Comparison of ENCODE assay signal across 8 cellular contexts in the genomic region with DNA sequence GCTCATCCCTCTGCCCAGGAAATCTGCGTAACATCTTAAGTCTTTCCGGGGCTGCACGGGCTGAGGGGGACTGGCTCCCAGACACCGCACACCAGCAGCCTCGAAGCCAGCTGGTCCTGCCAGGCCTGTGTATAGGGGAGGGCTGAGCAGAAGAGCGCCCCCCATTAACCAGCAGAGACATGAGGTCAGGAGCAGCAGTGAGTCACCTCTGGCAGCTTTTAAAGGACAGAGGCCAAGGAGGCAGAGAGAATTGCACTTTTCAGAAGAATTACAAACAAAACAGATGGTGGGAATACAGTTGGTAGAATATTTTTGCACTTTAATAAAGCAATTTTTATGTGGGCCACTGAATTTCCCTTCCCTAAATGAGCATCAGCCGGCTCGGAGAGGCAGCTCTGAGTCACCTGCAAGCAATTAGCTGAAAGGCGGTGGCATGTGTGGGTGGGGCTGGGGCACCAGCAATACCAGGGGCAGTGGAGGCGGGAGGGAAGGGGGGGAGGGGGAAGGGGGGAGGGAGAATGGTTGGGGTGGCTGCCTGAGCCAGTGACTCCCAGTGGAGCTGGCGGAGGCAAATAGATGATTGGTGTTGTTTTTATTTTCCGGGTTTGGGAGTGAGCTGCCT. TPM values are rescaled to one million over a fixed set of nuclear protein-coding genes. Genes with fewer than 3 reads are reported as not detected.
DNase-seq lines count a peak whose midpoint lies in the region; ATAC-seq and TF ChIP-seq lines count a peak whose summit lies in the region.

No MANE protein-coding gene starts in this region.

- H2AFZ ChIP-seq in SK-N-SH (ENCODE audit: low read depth), result no peak overlapping the region

- H3K9me3 Mint-ChIP-seq in T-cell, result no peaks in the 10 kb centered on the region

- peak overlapping the region; percentile 73 for H3K9ac ChIP-seq in HUES6 (ENCODE audit: low read length)
- no peak overlapping the region; the same call in 1 of the 2 replicates for H3K9ac ChIP-seq in SK-N-SH

- CTCF ChIA-PET in SK-N-SH (lab: Yijun Ruan, JAX), result interaction anchor here (0.6 to 3.4 kb wide), 17 partner anchors 9 to 189 kb away, joined by 3 to 15 read pairs (median 5); no protein-coding TSS in a partner anchor
- CTCF ChIA-PET in T-cell (lab: Charles Lee), result interaction anchor here in 1 of 2 donors (0.7 kb wide), 1 partner anchor 751 kb away, joined by 3 read pairs; no protein-coding TSS in a partner anchor

- no peaks in the 10 kb centered on the region for H3K36me3 Mint-ChIP-seq in T-cell

- peaks cover 6% of the 10 kb centered on the region for H3F3A ChIP-seq in SK-N-SH (replicated peaks; ENCODE audit: insufficient read depth)

- H4K20me1 ChIP-seq in SK-N-SH (ENCODE audit: insufficient read depth), result no peaks in the 10 kb centered on the region

- H3K27me3 Mint-ChIP-seq in T-cell, result peaks cover 3 to 5% of the 10 kb centered on the region in 2 donors

- H3K4me1 Mint-ChIP-seq in T-cell, result no peaks in the 10 kb centered on the region

- TF ChIP-seq RAD21 in SK-N-SH (IDR thresholded peaks at IDR 0.05; ENCODE audit: low read length), result no peak

- WGBS in SK-N-SH (ENCODE audit: low lambda C conversion rate), result 16% methylated on average over 12 of the region's 12 CpGs

- H3K9me2 ChIP-seq in SK-N-SH, result no peaks in the 10 kb centered on the region

- no peaks in the 10 kb centered on the region for H3K27me3 ChIP-seq in HUES6 (ENCODE audit: control insufficient read depth, insufficient read depth, low read length)
- peaks cover 4% of the 10 kb centered on the region; the same call in 1 of the 2 replicates for H3K27me3 ChIP-seq in SK-N-SH (ENCODE audit: insufficient read depth)

- no peak overlapping the region for H3K4me3 Mint-ChIP-seq in T-cell

- H3K9me3 ChIP-seq in HUES6 (ENCODE audit: control insufficient read depth, insufficient read depth, low read depth, low read length) (no peaks in the 10 kb centered on the region), SK-N-SH (no peaks in the 10 kb centered on the region)

- no peaks in the 10 kb centered on the region for H3K36me3 ChIP-seq in HUES6 (ENCODE audit: control insufficient read depth, insufficient read depth, low read length)
- no peaks in the 10 kb centered on the region for H3K36me3 ChIP-seq in SK-N-SH (replicated peaks in 1 of 2; ENCODE audit: control insufficient read depth in 1 of 2, insufficient read depth in 2 of 2, low read length in 1 of 2)

- H3K4me2 ChIP-seq in SK-N-SH, result peak overlapping the region; percentile 44; the same call in 1 of the 2 replicates

- H3K4me3 ChIP-seq in HUES6 (ENCODE audit: low read depth, low read length), result no peak overlapping the region; the same call in 1 of the 2 replicates
- no peak overlapping the region for H3K4me3 ChIP-seq in SK-N-SH (ENCODE audit: low read depth in 2 of 2, low read length in 1 of 2)

- POLR2A ChIA-PET in SK-N-SH (lab: Yijun Ruan, JAX) (interaction anchor here (0.7 to 1.2 kb wide), 4 partner anchors 12 to 143 kb away, joined by 3 to 4 read pairs (median 3); no protein-coding TSS in a partner anchor), T-cell (lab: Charles Lee) (interaction anchor here in 1 of 2 donors (0.6 kb wide), 1 partner anchor 51 kb away, joined by 5 read pairs; no protein-coding TSS in a partner anchor)

- no peak; the same call in 1 of the 2 replicates for TF ChIP-seq CTCF in AG09319 (IDR thresholded peaks at IDR 0.05; ENCODE audit: low read depth, low read length)
- peak; percentile 41 for TF ChIP-seq CTCF in SK-N-SH (IDR thresholded peaks at IDR 0.05)

- TF ChIP-seq EP300 in SK-N-SH (IDR thresholded peaks at IDR 0.05; ENCODE audit: borderline replicate concordance in 1 of 2, low read depth in 1 of 2, low read length in 1 of 2), result peak in 1 of 2 experiments; percentile 49; a peak in 2 of 4 replicates

- peak; percentile 18 for DNase-seq in AG09319 (ENCODE audit: extremely low read depth, low read depth)
- DNase-seq in SK-N-SH, result peak; percentile 88
- peak; percentile 25 for DNase-seq in iris pigment epithelial cell (ENCODE audit: low read depth)
- DNase-seq in SKM-1 treated with dmso at 0.1 percent for 144 hours (lab: John Stamatoyannopoulos, UW; ENCODE audit: unreplicated experiment), result no peak
- DNase-seq in T-helper 9 cell, result no peak
- no peak for DNase-seq in T-cell

- 0 out of 2 replicates have a peak overlapping the region, but pooled peaks have one; percentile 45 for H3K27ac ChIP-seq in HUES6 (ENCODE audit: low read depth, low read length)
- peak overlapping the region; percentile 35 to 66 for H3K27ac ChIP-seq in SK-N-SH (ENCODE audit: low read depth in 2 of 2, low read length in 1 of 2)

- H3K27ac Mint-ChIP-seq in T-cell, result no peak overlapping the region

- H3K4me1 ChIP-seq in HUES6 (ENCODE audit: control insufficient read depth, insufficient read depth, low read length), result peaks cover 35% of the 10 kb centered on the region
- H3K4me1 ChIP-seq in SK-N-SH (ENCODE audit: control insufficient read depth in 1 of 2, insufficient read depth in 2 of 2, low read depth in 1 of 2, low read length in 1 of 2), result peaks cover 5 to 22% of the 10 kb centered on the region in 2 experiments; a peak in 2 of 4 replicates

- H3K79me2 ChIP-seq in SK-N-SH (ENCODE audit: insufficient read depth), result no peaks in the 10 kb centered on the region

- no peak for ATAC-seq in HG03457 (IDR thresholded peaks at IDR 0.05; ENCODE audit: unreplicated experiment)
- no peak for ATAC-seq in T-cell (replicated peaks in 1 of 4)

TF ChIP-seq in SK-N-SH, 30 proteins besides CTCF, POLR2A, EP300 and RAD21 (continues in another document):
- no peak for TF ChIP-seq EZH2phosphoT487 (IDR thresholded peaks at IDR 0.05; ENCODE audit: borderline replicate concordance, low read depth)
- no peak for TF ChIP-seq REST (IDR thresholded peaks at IDR 0.05; ENCODE audit: low read depth, low read length)
- TF ChIP-seq RFX5 (IDR thresholded peaks at IDR 0.05; ENCODE audit: low read length), result no peak
- 0 out of 2 replicates have a peak, but pooled peaks have one; percentile 5 for TF ChIP-seq PBX3 (IDR thresholded peaks at IDR 0.05)
- TF ChIP-seq USF1 (IDR thresholded peaks at IDR 0.05; ENCODE audit: borderline replicate concordance, low read depth), result no peak
- no peak for TF ChIP-seq CHD2 (IDR thresholded peaks at IDR 0.05; ENCODE audit: low read length, partially characterized antibody)
- no peak for TF ChIP-seq GABPA (IDR thresholded peaks at IDR 0.05; ENCODE audit: low read depth)
- TF ChIP-seq RCOR1 (IDR thresholded peaks at IDR 0.05; ENCODE audit: low read length), result no peak
- no peak for TF ChIP-seq TEAD4 (IDR thresholded peaks at IDR 0.05; ENCODE audit: borderline replicate concordance, insufficient read depth)
- TF ChIP-seq USF2 (IDR thresholded peaks at IDR 0.05; ENCODE audit: borderline replicate concordance, low read depth, low read length), result no peak
- no peak for TF ChIP-seq YY1 (IDR thresholded peaks at IDR 0.05; ENCODE audit: low read depth)
- peak; percentile 75 for TF ChIP-seq TCF12 (IDR thresholded peaks at IDR 0.05)

RNA-seq across cellular contexts. Expression of gene GOLGA7B, which starts 39.1 kb away (rescaled TPM):
- polyA plus RNA-seq in SK-N-SH (2012; rRNA removed), result 0.03 and 0.13 TPM in 2 replicates
- 0.08 and 0.22 TPM in 2 replicates for polyA plus RNA-seq in SK-N-SH (2012; cell fraction: cytosol; rRNA removed)
- 0.18 and 0.31 TPM in 2 replicates for polyA plus RNA-seq in SK-N-SH (2012; cell fraction: nucleus; rRNA removed)
- 10 to 100 TPM in 4 of 5 donors, 1 to 10 TPM in 1; 9.4 to 16.7 (median 12.2) TPM for total RNA-seq in T-cell

Comparison
In these comparisons a context has a peak if more than half of its experiments do, and no peak if none do; other contexts are left out.
1. DNase-seq: peak in AG09319 (single experiment), SK-N-SH (single experiment) and iris pigment epithelial cell (single experiment); none in SKM-1 treated with dmso at 0.1 percent for 144 hours (single experiment), T-helper 9 cell (single experiment) and T-cell (0 of 34).